In the genomic region with DNA sequence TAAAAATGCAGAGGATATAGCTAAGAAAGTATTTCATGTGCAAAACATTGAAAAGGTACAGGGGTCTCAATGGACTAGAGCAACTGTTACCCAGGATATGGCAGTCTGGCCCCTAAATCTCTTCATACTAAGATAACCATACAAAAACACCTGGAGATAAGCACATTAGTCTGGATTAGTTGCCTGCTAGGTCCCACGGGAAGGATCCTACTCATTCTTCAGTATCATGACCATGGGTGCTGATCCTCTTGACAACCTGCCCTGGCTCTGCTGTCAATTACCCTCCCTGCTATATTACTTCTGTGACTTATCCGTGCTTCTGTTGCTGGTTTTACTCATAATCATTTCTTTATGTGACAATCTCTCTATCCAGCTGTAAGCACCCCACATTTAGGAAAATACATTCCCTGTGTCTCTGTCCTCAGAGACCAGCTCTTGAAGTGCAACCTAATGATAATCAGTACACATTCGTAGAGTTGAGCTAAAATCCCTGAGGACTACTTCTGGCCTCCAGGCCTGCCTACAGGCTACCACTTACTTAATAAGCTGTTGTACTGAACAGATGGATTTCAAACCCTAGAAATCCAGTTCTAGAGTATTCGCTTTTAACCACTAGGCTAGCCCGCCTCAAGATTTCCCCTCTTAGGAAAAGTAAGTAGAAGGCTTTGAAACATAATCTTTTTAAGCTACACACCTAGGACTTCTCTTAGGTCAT, we compare ENCODE assay signal across 22 cellular contexts.
DNase-seq lines count a peak whose midpoint lies in the region; ATAC-seq, FAIRE-seq and TF ChIP-seq lines count a peak whose summit lies in the region.
"Had no signal": no experiment of that assay in that cellular context is flagged by ENCODE, and none has a peak within 500 bp of the region (broad histone marks: within the 10 kb centered on the region; RNA-seq: fewer than 3 reads in every experiment).

No MANE protein-coding gene starts in this region.

- no peak overlapping the region for H3K27ac ChIP-seq in mesendoderm (ENCODE audit: low read depth, low read length)
- H3K27ac ChIP-seq: HL-60, Peyer's patch had no signal

- no peak overlapping the region for H2AK5ac ChIP-seq in mesendoderm (ENCODE audit: low read length)

- no peak overlapping the region for H4K8ac ChIP-seq in mesendoderm (ENCODE audit: low read depth, low read length)

- no peaks in the 10 kb centered on the region for H3K4me1 ChIP-seq in mesendoderm (ENCODE audit: control insufficient read depth, low read depth, low read length)
- H3K4me1 ChIP-seq: BE2C, HAP-1, Peyer's patch had no signal

- FAIRE-seq in H54 (lab: Jason Lieb, UNC) = peak; percentile 6
- FAIRE-seq: GM18507, GM19239, HepG2, K562 had no signal

- H2BK15ac ChIP-seq in mesendoderm (replicated peaks; ENCODE audit: low read depth) = no peak overlapping the region

- no peak overlapping the region for H3K18ac ChIP-seq in mesendoderm (ENCODE audit: low read length)

- no peak overlapping the region for H3K9ac ChIP-seq in mesendoderm (ENCODE audit: low read length)

- no peak overlapping the region for H3K56ac ChIP-seq in mesendoderm (ENCODE audit: low read length)

- ATAC-seq in GM19351 (IDR thresholded peaks at IDR 0.05; ENCODE audit: unreplicated experiment) = no peak
- ATAC-seq: HepG2, K562, T-cell had no signal

- H3K23ac ChIP-seq in mesendoderm (ENCODE audit: low read length) = no peak overlapping the region

- H3K4me3 ChIP-seq in mesendoderm (ENCODE audit: low read length) = no peak overlapping the region
- H3K4me3 ChIP-seq: HAP-1, K562, MG63, Peyer's patch had no signal

- H4K5ac ChIP-seq in mesendoderm (ENCODE audit: low read length) = no peak overlapping the region

- TF ChIP-seq POLR2A in H54 (IDR thresholded peaks at IDR 0.05; ENCODE audit: low read depth, low read length) = no peak

- no peaks in the 10 kb centered on the region for H3K79me2 ChIP-seq in mesendoderm (ENCODE audit: control insufficient read depth, insufficient read depth, low read length)

- H3K4me2 ChIP-seq in mesendoderm (ENCODE audit: low read length) = no peak overlapping the region

- no peaks in the 10 kb centered on the region for H3K79me1 ChIP-seq in mesendoderm (ENCODE audit: low read length)

- WGBS in mesendoderm (ENCODE audit: extremely low coverage, insufficient coverage, low lambda C conversion rate) = no CpG with 5 or more reads among the region's 5 CpGs

- no peak overlapping the region for H2BK120ac ChIP-seq in mesendoderm (ENCODE audit: low read depth, low read length)

- DNase-seq in NCI-H1436 (lab: John Stamatoyannopoulos, UW) = peak; percentile 42
- no peak for DNase-seq in NCI-H1436 treated with DMSO at 0.1 percent for 48 hours (lab: John Stamatoyannopoulos, UW)
- no peak for DNase-seq in H54 (ENCODE audit: insufficient read length, low spot score)
- DNase-seq in NCI-H69 (lab: John Stamatoyannopoulos, UW) = peak; percentile 58
- DNase-seq in mesendoderm = peak; percentile 57
- DNase-seq in NCI-H2081 treated with DMSO at 0.1 percent for 48 hours (lab: John Stamatoyannopoulos, UW) = no peak
- DNase-seq: BE2C; CD4-positive, CD25-positive, alpha-beta regulatory T cell; DMS53; GDM1; MG63; NCI-H2081; NCI-H446; Peyer's patch; T-cell had no signal

- no peak overlapping the region for H3K4ac ChIP-seq in mesendoderm (ENCODE audit: low read depth, low read length)

- H3K27me3 ChIP-seq in mesendoderm (ENCODE audit: insufficient read depth, low read length, poor library complexity) = no peaks in the 10 kb centered on the region
- H3K27me3 ChIP-seq: BE2C, MG63, Peyer's patch had no signal

- H2BK5ac ChIP-seq in mesendoderm (ENCODE audit: low read length) = no peak overlapping the region

- H3K36me3 ChIP-seq in mesendoderm (ENCODE audit: control insufficient read depth, insufficient read depth, low read length) = no peaks in the 10 kb centered on the region
- H3K36me3 ChIP-seq: BE2C, HAP-1, MG63, Peyer's patch had no signal

Comparison
In these comparisons a context has a peak if more than half of its experiments do, and no peak if none do; other contexts are left out.
1. DNase-seq: peak in NCI-H1436 (single experiment), NCI-H69 (single experiment) and mesendoderm (single experiment); none in NCI-H1436 treated with DMSO at 0.1 percent for 48 hours (single experiment), H54 (single experiment) and NCI-H2081 treated with DMSO at 0.1 percent for 48 hours (single experiment).